ENCODE assay signal across 18 cellular contexts in genomic region chr20:38046572-38046971, GRCh38. TPM values are rescaled to one million over a fixed set of nuclear protein-coding genes. Genes with fewer than 3 reads are reported as not detected.
DNase-seq lines count a peak whose midpoint lies in the region; ATAC-seq, FAIRE-seq and TF ChIP-seq lines count a peak whose summit lies in the region.
"Had no signal": no experiment of that assay in that cellular context is flagged by ENCODE, and none has a peak within 500 bp of the region (broad histone marks: within the 10 kb centered on the region; RNA-seq: fewer than 3 reads in every experiment).

No MANE protein-coding gene starts in this region.

- no peaks in the 10 kb centered on the region for H3K27me3 ChIP-seq in breast epithelium
- H3K27me3 ChIP-seq: suprapubic skin had no signal

- no peak for DNase-seq in MCF 10A (ENCODE audit: unreplicated experiment)
- no peak for DNase-seq in breast epithelium (ENCODE audit: low spot score in 2 of 2)
- DNase-seq in activated T-helper 2 cell treated with anti-CD3 and anti-CD28 coated beads, Interferon-gamma antibody, Interleukin-2, Interleukin-4, amounts not matched to agents 10 μg/mL and 5 μg/mL and 100 μg/mL, durations not matched to agents 14 hours and 24 hours and 36 hours (ENCODE audit: low spot score): no peak
- peak; percentile 23 for DNase-seq in iPS-NIHi11 (ENCODE audit: low spot score)
- no peak for DNase-seq in stimulated activated naive B cell treated with anti-CD40 and anti-IgM and Interleukin-4, amounts not matched to agents 10 μg/mL and 1 μg/mL and 100 μg/mL, for 72 hours
- DNase-seq in HPDE6-E6E7 (ENCODE audit: extremely low spot score): no peak
- DNase-seq in NCI-H1694 treated with DMSO at 0.1 percent for 48 hours (lab: John Stamatoyannopoulos, UW): no peak
- DNase-seq in GM12892 (ENCODE audit: insufficient read length): no peak
- DNase-seq: ACHN; activated naive CD4-positive, alpha-beta T cell treated with Interleukin-2 at 50 U/mL for 16 hours; Caco-2; central memory CD4-positive, alpha-beta T cell; foreskin melanocyte; GDM1; NCI-H1105; stimulated activated CD4-positive, alpha-beta T cell treated with anti-CD3 and anti-CD28 coated beads, Interleukin-15, amount 100 ng/mL, for 24 hours had no signal

- no peaks in the 10 kb centered on the region for H3K9me3 ChIP-seq in breast epithelium
- H3K9me3 ChIP-seq: Caco-2, suprapubic skin had no signal

- peak overlapping the region; percentile 33 for H3K27ac Mint-ChIP-seq in MCF 10A (ENCODE audit: low read depth, unreplicated experiment)
- peak overlapping the region; percentile 31 for H3K27ac Mint-ChIP-seq in activated T-helper 2 cell treated with anti-CD3 and anti-CD28 coated beads, Interferon-gamma antibody, Interleukin-2, Interleukin-4, amounts not matched to agents 10 μg/mL and 5 μg/mL and 100 μg/mL, durations not matched to agents 14 hours and 24 hours and 36 hours
- H3K27ac Mint-ChIP-seq in stimulated activated naive B cell treated with anti-CD40 and anti-IgM and Interleukin-4, amounts not matched to agents 10 μg/mL and 1 μg/mL and 100 μg/mL, for 72 hours: peak overlapping the region; percentile 6

- TF ChIP-seq CTCF in MCF 10A (IDR thresholded peaks at IDR 0.05; ENCODE audit: unreplicated experiment) (no peak), breast epithelium (IDR thresholded peaks at IDR 0.05) (no peak)

- CTCF ChIA-PET in MCF 10A (lab: Yijun Ruan, JAX): interaction anchor here (0.5 to 31.0 kb wide), 7 partner anchors 11 to 851 kb away, joined by 3 to 782 read pairs (median 4); no protein-coding TSS in a partner anchor

- FAIRE-seq in GM12892 (lab: Jason Lieb, UNC): no peak
- FAIRE-seq: islet of Langerhans had no signal

- no peak overlapping the region for H3K27ac ChIP-seq in breast epithelium
- H3K27ac ChIP-seq: suprapubic skin had no signal

- H3K4me3 Mint-ChIP-seq in MCF 10A (ENCODE audit: unreplicated experiment): no peak overlapping the region
- H3K4me3 Mint-ChIP-seq in activated T-helper 2 cell treated with anti-CD3 and anti-CD28 coated beads, Interferon-gamma antibody, Interleukin-2, Interleukin-4, amounts not matched to agents 10 μg/mL and 5 μg/mL and 100 μg/mL, durations not matched to agents 14 hours and 24 hours and 36 hours (ENCODE audit: low read depth): no peak overlapping the region
- no peak overlapping the region for H3K4me3 Mint-ChIP-seq in stimulated activated naive B cell treated with anti-CD40 and anti-IgM and Interleukin-4, amounts not matched to agents 10 μg/mL and 1 μg/mL and 100 μg/mL, for 72 hours

- no peaks in the 10 kb centered on the region for H3K9me3 Mint-ChIP-seq in MCF 10A (ENCODE audit: unreplicated experiment)
- no peaks in the 10 kb centered on the region for H3K9me3 Mint-ChIP-seq in activated T-helper 2 cell treated with anti-CD3 and anti-CD28 coated beads, Interferon-gamma antibody, Interleukin-2, Interleukin-4, amounts not matched to agents 10 μg/mL and 5 μg/mL and 100 μg/mL, durations not matched to agents 14 hours and 24 hours and 36 hours
- H3K9me3 Mint-ChIP-seq in stimulated activated naive B cell treated with anti-CD40 and anti-IgM and Interleukin-4, amounts not matched to agents 10 μg/mL and 1 μg/mL and 100 μg/mL, for 72 hours: no peaks in the 10 kb centered on the region

- no peak overlapping the region for H3K4me3 ChIP-seq in breast epithelium
- H3K4me3 ChIP-seq: suprapubic skin had no signal

- H3K36me3 ChIP-seq in breast epithelium: no peaks in the 10 kb centered on the region

- H3K4me1 ChIP-seq in breast epithelium: no peaks in the 10 kb centered on the region

- peaks cover 34% of the 10 kb centered on the region for H3K4me1 Mint-ChIP-seq in MCF 10A (ENCODE audit: insufficient read depth, unreplicated experiment)
- H3K4me1 Mint-ChIP-seq in activated T-helper 2 cell treated with anti-CD3 and anti-CD28 coated beads, Interferon-gamma antibody, Interleukin-2, Interleukin-4, amounts not matched to agents 10 μg/mL and 5 μg/mL and 100 μg/mL, durations not matched to agents 14 hours and 24 hours and 36 hours (ENCODE audit: low read depth): peaks cover 41% of the 10 kb centered on the region
- H3K4me1 Mint-ChIP-seq in stimulated activated naive B cell treated with anti-CD40 and anti-IgM and Interleukin-4, amounts not matched to agents 10 μg/mL and 1 μg/mL and 100 μg/mL, for 72 hours: peaks cover 16 to 30% of the 10 kb centered on the region in 2 donors

- no TSS peak for BruUV-seq in MCF 10A (replicated peaks; lab: Mats Ljungman, UMichigan)

- POLR2A ChIA-PET in MCF 10A (lab: Yijun Ruan, JAX): interaction anchor here (0.7 to 2.5 kb wide), 2 partner anchors 13 to 155 kb away, joined by 3 to 10 read pairs; partner anchors contain the start of genes RPRD1B and TTI1

- H3K27me3 Mint-ChIP-seq in MCF 10A (ENCODE audit: insufficient read depth, unreplicated experiment): no peaks in the 10 kb centered on the region
- H3K27me3 Mint-ChIP-seq in activated T-helper 2 cell treated with anti-CD3 and anti-CD28 coated beads, Interferon-gamma antibody, Interleukin-2, Interleukin-4, amounts not matched to agents 10 μg/mL and 5 μg/mL and 100 μg/mL, durations not matched to agents 14 hours and 24 hours and 36 hours (ENCODE audit: low read depth): no peaks in the 10 kb centered on the region
- no peaks in the 10 kb centered on the region for H3K27me3 Mint-ChIP-seq in stimulated activated naive B cell treated with anti-CD40 and anti-IgM and Interleukin-4, amounts not matched to agents 10 μg/mL and 1 μg/mL and 100 μg/mL, for 72 hours

- H3K36me3 Mint-ChIP-seq in MCF 10A (ENCODE audit: insufficient read depth, unreplicated experiment): peaks cover 71% of the 10 kb centered on the region
- peaks cover 55% of the 10 kb centered on the region for H3K36me3 Mint-ChIP-seq in activated T-helper 2 cell treated with anti-CD3 and anti-CD28 coated beads, Interferon-gamma antibody, Interleukin-2, Interleukin-4, amounts not matched to agents 10 μg/mL and 5 μg/mL and 100 μg/mL, durations not matched to agents 14 hours and 24 hours and 36 hours (ENCODE audit: low read depth)
- peaks cover 25 to 43% of the 10 kb centered on the region in 2 donors for H3K36me3 Mint-ChIP-seq in stimulated activated naive B cell treated with anti-CD40 and anti-IgM and Interleukin-4, amounts not matched to agents 10 μg/mL and 1 μg/mL and 100 μg/mL, for 72 hours

- ATAC-seq in stimulated activated naive B cell treated with anti-CD40 and anti-IgM and Interleukin-4, amounts not matched to agents 10 μg/mL and 1 μg/mL and 100 μg/mL, for 72 hours (replicated peaks): no peak

- intact Hi-C loops in MCF 10A (cut with micrococcal nuclease) (no loop called here), breast epithelium (cut with DNase I; ENCODE audit: low total_unique reads) (no loop called here)
- intact Hi-C loops in activated T-helper 2 cell treated with anti-CD3 and anti-CD28 coated beads, Interferon-gamma antibody, Interleukin-2, Interleukin-4, amounts not matched to agents 10 μg/mL and 5 μg/mL and 100 μg/mL, durations not matched to agents 14 hours and 24 hours and 36 hours (cut with micrococcal nuclease): no loop called here

- TF ChIP-seq POLR2A in breast epithelium (IDR thresholded peaks at IDR 0.05) (no peak), GM12892 (IDR thresholded peaks at IDR 0.05; ENCODE audit: low read depth, low read length) (no peak)

RNA-seq across cellular contexts. Expression of gene RPRD1B, which starts 13.0 kb away (rescaled TPM):
- 42.6 and 53.0 TPM in 2 replicates for total RNA-seq in MCF 10A (2022)
- total RNA-seq in breast epithelium: 10 to 100 TPM; 21.4 to 33.8 (median 31.3) TPM
- 39.4 and 42.6 TPM in 2 replicates for total RNA-seq in activated T-helper 2 cell treated with anti-CD3 and anti-CD28 coated beads, Interferon-gamma antibody, Interleukin-2, Interleukin-4, amounts not matched to agents 10 μg/mL and 5 μg/mL and 100 μg/mL, durations not matched to agents 14 hours and 24 hours and 36 hours
- polyA plus RNA-seq in GM12892 (2012; ENCODE audit: missing spikeins): 19.6 TPM

RNA-seq across cellular contexts. Expression of gene TTI1, which starts 13.3 kb away (rescaled TPM):
- total RNA-seq in MCF 10A (2022): 17.1 and 18.3 TPM in 2 replicates
- 10 to 100 TPM; 10.2 to 20.2 (median 16.7) TPM for total RNA-seq in breast epithelium
- 35.7 and 36.7 TPM in 2 replicates for total RNA-seq in activated T-helper 2 cell treated with anti-CD3 and anti-CD28 coated beads, Interferon-gamma antibody, Interleukin-2, Interleukin-4, amounts not matched to agents 10 μg/mL and 5 μg/mL and 100 μg/mL, durations not matched to agents 14 hours and 24 hours and 36 hours
- polyA plus RNA-seq in GM12892 (2012; ENCODE audit: missing spikeins): 17.6 TPM
